25 cellular contexts compared by ENCODE assay signal in the genomic region with DNA sequence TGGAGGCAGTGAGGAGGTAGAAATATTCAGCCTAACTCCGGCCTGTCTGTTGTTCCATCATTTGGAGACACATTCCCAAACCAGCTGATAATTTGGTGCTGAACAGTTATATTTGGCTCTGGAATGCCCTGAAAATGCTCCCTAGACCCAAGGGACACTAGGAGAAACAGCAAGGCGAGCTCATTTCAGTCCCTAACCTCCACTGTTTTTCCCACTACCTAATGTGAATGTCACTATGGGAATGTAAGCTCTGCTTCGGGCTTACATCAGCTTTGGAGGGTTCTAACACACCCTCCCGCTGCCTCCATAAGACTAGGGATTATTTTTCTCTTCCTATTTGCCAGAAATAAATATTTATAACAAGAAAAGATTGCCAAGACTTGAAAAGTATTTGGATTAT.
A peak's percentile ranks its signal among the peaks of the same experiment; 100 is the strongest.
DNase-seq lines count a peak whose midpoint lies in the region; ATAC-seq and TF ChIP-seq lines count a peak whose summit lies in the region.
"Had no signal": no experiment of that assay in that cellular context is flagged by ENCODE, and none has a peak within 500 bp of the region (broad histone marks: within the 10 kb centered on the region; RNA-seq: fewer than 3 reads in every experiment).

No MANE protein-coding gene starts in this region.

- CTCF ChIA-PET in GM10248 (lab: Yijun Ruan, JAX), result interaction anchor here (1.3 kb wide), 1 partner anchor 173 kb away, joined by 4 read pairs; no protein-coding TSS in a partner anchor

- peaks cover 50% of the 10 kb centered on the region for H3K4me1 ChIP-seq in vagina
- H3K4me1 ChIP-seq: suprapubic skin had no signal

- peak; percentile 43 to 74 for ATAC-seq in left cardiac atrium
- ATAC-seq in HG02852 (IDR thresholded peaks at IDR 0.05; ENCODE audit: unreplicated experiment), result no peak
- ATAC-seq: activated CD8-positive, alpha-beta T cell treated with anti-CD3 and anti-CD28 coated beads for 36 hours; activated naive CD8-positive, alpha-beta T cell treated with anti-CD3 and anti-CD28 coated beads, Interleukin-2, amount 50 U/mL, for 24 hours; GM23338; natural killer cell had no signal

- peaks cover 42% of the 10 kb centered on the region for H3K4me1 Mint-ChIP-seq in osteocyte (ENCODE audit: unreplicated experiment)
- H3K4me1 Mint-ChIP-seq: activated naive CD8-positive, alpha-beta T cell treated with anti-CD3 and anti-CD28 coated beads, Interleukin-2, amount 50 U/mL, for 24 hours; CD8-positive, alpha-beta memory T cell; natural killer cell had no signal

- POLR2A ChIA-PET in GM10248 (lab: Yijun Ruan, JAX), result no interaction called here

- H3K9me3 Mint-ChIP-seq in osteocyte (ENCODE audit: unreplicated experiment), result no peaks in the 10 kb centered on the region
- H3K9me3 Mint-ChIP-seq: activated CD8-positive, alpha-beta T cell treated with anti-CD3 and anti-CD28 coated beads for 36 hours; activated naive CD8-positive, alpha-beta T cell treated with anti-CD3 and anti-CD28 coated beads, Interleukin-2, amount 50 U/mL, for 24 hours; CD8-positive, alpha-beta memory T cell; GM23338; natural killer cell had no signal

- H3K4me3 ChIP-seq in coronary artery (no peak overlapping the region), vagina (no peak overlapping the region), foreskin fibroblast (ENCODE audit: low read depth in 1 of 2, low read length in 2 of 2) (no peak overlapping the region)
- H3K4me3 ChIP-seq: GM23338, ovary, suprapubic skin had no signal

- intact Hi-C loops in left cardiac atrium (cut with DNase I), result no loop called here
- intact Hi-C loops in vagina (cut with DNase I), result no loop called here

- peaks cover 9% of the 10 kb centered on the region for H3K36me3 Mint-ChIP-seq in osteocyte (ENCODE audit: unreplicated experiment)
- H3K36me3 Mint-ChIP-seq: CD8-positive, alpha-beta memory T cell; natural killer cell had no signal

- no peak for TF ChIP-seq CTCF in coronary artery (IDR thresholded peaks at IDR 0.05)
- no peak for TF ChIP-seq CTCF in osteocyte (IDR thresholded peaks at IDR 0.05)
- TF ChIP-seq CTCF in vagina (IDR thresholded peaks at IDR 0.05), result no peak
- no peak for TF ChIP-seq CTCF in GM10248 (IDR thresholded peaks at IDR 0.05; ENCODE audit: control extremely low read depth, extremely low read depth, low read depth, missing control alignments)
- TF ChIP-seq CTCF in foreskin fibroblast (IDR thresholded peaks at IDR 0.05; ENCODE audit: low read depth, low read length), result no peak

- H3K27ac ChIP-seq in coronary artery, result peak overlapping the region; percentile 29 to 90
- H3K27ac ChIP-seq in vagina, result peak overlapping the region; percentile 68
- H3K27ac ChIP-seq: brain microvascular endothelial cell, ovary, suprapubic skin had no signal

- H3K4me3 Mint-ChIP-seq in osteocyte (ENCODE audit: unreplicated experiment), result no peak overlapping the region
- H3K4me3 Mint-ChIP-seq: activated CD8-positive, alpha-beta T cell treated with anti-CD3 and anti-CD28 coated beads for 36 hours; activated naive CD8-positive, alpha-beta T cell treated with anti-CD3 and anti-CD28 coated beads, Interleukin-2, amount 50 U/mL, for 24 hours; CD8-positive, alpha-beta memory T cell; GM23338; natural killer cell had no signal

- H3K27me3 Mint-ChIP-seq in osteocyte (ENCODE audit: unreplicated experiment), result no peaks in the 10 kb centered on the region
- H3K27me3 Mint-ChIP-seq: activated CD8-positive, alpha-beta T cell treated with anti-CD3 and anti-CD28 coated beads for 36 hours had no signal

- H3K27ac Mint-ChIP-seq in osteocyte (ENCODE audit: unreplicated experiment), result peak overlapping the region; percentile 97
- H3K27ac Mint-ChIP-seq: activated CD8-positive, alpha-beta T cell treated with anti-CD3 and anti-CD28 coated beads for 36 hours; activated naive CD8-positive, alpha-beta T cell treated with anti-CD3 and anti-CD28 coated beads, Interleukin-2, amount 50 U/mL, for 24 hours; CD8-positive, alpha-beta memory T cell; GM23338; natural killer cell had no signal

- H3K27me3 ChIP-seq in vagina, result no peaks in the 10 kb centered on the region
- H3K27me3 ChIP-seq: brain microvascular endothelial cell, ovary, suprapubic skin had no signal

- H3K9me3 ChIP-seq in vagina, result no peaks in the 10 kb centered on the region
- H3K9me3 ChIP-seq: ovary, suprapubic skin had no signal

- TF ChIP-seq POLR2A in vagina (IDR thresholded peaks at IDR 0.05), result no peak

- DNase-seq in coronary artery (ENCODE audit: low spot score), result no peak
- DNase-seq in left cardiac atrium, result no peak
- no peak for DNase-seq in osteocyte (ENCODE audit: extremely low spot score, unreplicated experiment)
- no peak for DNase-seq in vagina (ENCODE audit: extremely low spot score in 2 of 2)
- DNase-seq in GM10248 (ENCODE audit: extremely low spot score), result no peak
- DNase-seq in foreskin fibroblast, result no peak
- DNase-seq: activated CD4-positive, CD25-positive, alpha-beta regulatory T cell treated with anti-CD3 and anti-CD28 coated beads, Interleukin-2, amount 50 U/mL, for 72 hours; activated CD8-positive, alpha-beta T cell treated with anti-CD3 and anti-CD28 coated beads for 36 hours; activated gamma-delta T cell; activated naive CD8-positive, alpha-beta T cell treated with anti-CD3 and anti-CD28 coated beads, Interleukin-2, amount 50 U/mL, for 24 hours; activated T-cell treated with anti-CD3 and anti-CD28 coated beads for 4 hours; AML-193; brain microvascular endothelial cell; CD8-positive, alpha-beta memory T cell; cortex of kidney; DMS53; natural killer cell; NCI-H1092 treated with DMSO at 0.1 percent for 48 hours; NCI-H1930; NCI-H226; NCI-H748 treated with DMSO at 0.1 percent for 48 hours; ovary had no signal

- no peaks in the 10 kb centered on the region for H3K36me3 ChIP-seq in vagina
- H3K36me3 ChIP-seq: brain microvascular endothelial cell, ovary, suprapubic skin had no signal
